8 cellular contexts compared by ENCODE assay signal in the genomic region with DNA sequence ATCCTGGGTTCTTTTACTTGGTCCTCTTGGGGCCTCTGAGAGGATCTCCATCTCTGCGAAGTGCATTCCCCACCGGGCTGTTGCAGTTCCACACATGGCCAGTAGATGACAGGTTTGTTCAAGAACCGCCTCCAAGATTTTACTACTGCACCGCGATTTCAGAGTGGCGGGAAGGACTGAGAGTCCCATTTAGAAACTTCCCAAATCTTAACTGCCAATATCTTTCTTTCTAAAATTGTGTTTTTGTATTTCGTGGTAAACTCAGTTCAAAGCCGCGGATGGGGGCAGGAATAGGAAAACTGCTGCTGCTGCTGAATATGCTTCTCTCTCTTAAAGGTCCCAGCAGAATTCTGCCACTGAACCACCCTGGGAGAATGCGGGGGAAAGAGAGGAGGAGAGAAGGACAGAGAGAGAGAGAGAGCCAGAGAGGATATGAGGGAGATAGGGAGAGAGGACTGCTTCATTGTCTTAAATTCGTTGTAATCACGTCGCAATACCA. TPM values are rescaled to one million over a fixed set of nuclear protein-coding genes. Genes with fewer than 3 reads are reported as not detected.
DNase-seq lines count a peak whose midpoint lies in the region; ATAC-seq and TF ChIP-seq lines count a peak whose summit lies in the region.

No MANE protein-coding gene starts in this region.

- no peak overlapping the region for H3K27ac ChIP-seq in Panc1 (ENCODE audit: low read length)
- H3K27ac ChIP-seq in neural progenitor cell, result no peak overlapping the region

- peak; percentile 25 for DNase-seq in COR-L47 (lab: John Stamatoyannopoulos, UW)
- peak in 63 of 76 experiments; percentile 6 to 73 (median 42) for DNase-seq in HUDEP-2 (lab: John Stamatoyannopoulos, UW; ENCODE audit: unreplicated experiment in 76 of 76)
- peak; percentile 64 for DNase-seq in Panc1 (ENCODE audit: low read depth, low spot score)
- peak; percentile 77 to 78 for DNase-seq in activated T-cell treated with anti-CD3 and anti-CD28 coated beads, Interleukin-2, amount 50 U/mL, for 72 hours
- DNase-seq in fibroblast of pulmonary artery (ENCODE audit: low read depth), result peak; percentile 81
- peak; percentile 86 for DNase-seq in neural progenitor cell (ENCODE audit: low spot score)
- peak; percentile 45 for DNase-seq in stromal cell of bone marrow (ENCODE audit: low read depth)

- no peaks in the 10 kb centered on the region for H3F3A ChIP-seq in neural progenitor cell (ENCODE audit: low read depth)

- no peak overlapping the region for H3K9ac ChIP-seq in neural progenitor cell

- in situ Hi-C loops in Panc1 (cut with HindIII; ENCODE audit: low pct_unique_long_range_greater_than_20kb, low sequenced_read_pairs), result no loop called here

- intact Hi-C loops in Panc1 (cut with micrococcal nuclease; ENCODE audit: unreplicated experiment), result loop anchor here (5.0 to 10.0 kb wide), 2 partner anchors 382 to 449 kb away; no protein-coding TSS in a partner anchor

- H3K79me2 ChIP-seq in neural progenitor cell (ENCODE audit: low read depth), result no peaks in the 10 kb centered on the region

- H3K4me3 Mint-ChIP-seq in activated T-cell treated with anti-CD3 and anti-CD28 coated beads, Interleukin-2, amount 50 U/mL, for 72 hours, result peak overlapping the region; percentile 45 to 53
- H3K4me3 Mint-ChIP-seq in neural progenitor cell, result peak overlapping the region; percentile 20

- H3K4me1 ChIP-seq in Panc1 (ENCODE audit: control insufficient read depth, insufficient read depth, low read length) (peaks cover 3% of the 10 kb centered on the region; the same call in 1 of the 2 replicates), neural progenitor cell (no peaks in the 10 kb centered on the region)

- H3K4me3 ChIP-seq in Panc1 (ENCODE audit: low read depth in 2 of 2, low read length in 2 of 2) (peak overlapping the region; percentile 18 to 37), fibroblast of pulmonary artery (replicated peaks; ENCODE audit: low read depth, low read length) (peak overlapping the region; percentile 24), neural progenitor cell (no peak overlapping the region)

- POLR2A ChIA-PET in Panc1 (lab: Charles Lee), result no interaction called here

- H3K36me3 ChIP-seq in Panc1 (ENCODE audit: control insufficient read depth, insufficient read depth, low read length) (no peaks in the 10 kb centered on the region), neural progenitor cell (no peaks in the 10 kb centered on the region)

- CTCF ChIA-PET in Panc1 (lab: Charles Lee), result no interaction called here

- no TSS peak for BruUV-seq in Panc1 (replicated peaks; lab: Mats Ljungman, UMichigan)

- no peaks in the 10 kb centered on the region for H3K9me3 Mint-ChIP-seq in activated T-cell treated with anti-CD3 and anti-CD28 coated beads, Interleukin-2, amount 50 U/mL, for 72 hours
- no peaks in the 10 kb centered on the region for H3K9me3 Mint-ChIP-seq in neural progenitor cell

- no peaks in the 10 kb centered on the region for H3K9me3 ChIP-seq in Panc1 (ENCODE audit: control insufficient read depth, insufficient read depth, low read depth, low read length)
- no peaks in the 10 kb centered on the region for H3K9me3 ChIP-seq in neural progenitor cell (ENCODE audit: low read depth)

- peak overlapping the region; percentile 17 for H3K4me2 ChIP-seq in neural progenitor cell

- H3K27me3 Mint-ChIP-seq in activated T-cell treated with anti-CD3 and anti-CD28 coated beads, Interleukin-2, amount 50 U/mL, for 72 hours (ENCODE audit: low read depth), result peaks cover 75% of the 10 kb centered on the region
- peaks cover 10% of the 10 kb centered on the region for H3K27me3 Mint-ChIP-seq in neural progenitor cell (ENCODE audit: insufficient read depth, low read depth)

- peaks cover 13% of the 10 kb centered on the region for H3K4me1 Mint-ChIP-seq in activated T-cell treated with anti-CD3 and anti-CD28 coated beads, Interleukin-2, amount 50 U/mL, for 72 hours (ENCODE audit: low read depth)
- H3K4me1 Mint-ChIP-seq in neural progenitor cell, result peaks cover 6% of the 10 kb centered on the region

- ATAC-seq in Panc1, result peak; percentile 85
- ATAC-seq in activated T-cell treated with anti-CD3 and anti-CD28 coated beads, Interleukin-2, amount 50 U/mL, for 72 hours (replicated peaks in 1 of 2), result peak; percentile 55 to 60
- no peak for ATAC-seq in GM21381 (IDR thresholded peaks at IDR 0.05; ENCODE audit: unreplicated experiment)

- no peaks in the 10 kb centered on the region for H3K36me3 Mint-ChIP-seq in activated T-cell treated with anti-CD3 and anti-CD28 coated beads, Interleukin-2, amount 50 U/mL, for 72 hours (ENCODE audit: insufficient read depth in 2 of 2)
- H3K36me3 Mint-ChIP-seq in neural progenitor cell, result no peaks in the 10 kb centered on the region

- no peaks in the 10 kb centered on the region for H4K20me1 ChIP-seq in neural progenitor cell (ENCODE audit: low read depth)

- TF ChIP-seq CTCF in Panc1 (IDR thresholded peaks at IDR 0.05) (peak; percentile 98), fibroblast of pulmonary artery (IDR thresholded peaks at IDR 0.05; ENCODE audit: low read length, missing control alignments) (peak; percentile 96), neural progenitor cell (IDR thresholded peaks at IDR 0.05) (peak; percentile 96)

- H3K27ac Mint-ChIP-seq in activated T-cell treated with anti-CD3 and anti-CD28 coated beads, Interleukin-2, amount 50 U/mL, for 72 hours, result no peak overlapping the region
- H3K27ac Mint-ChIP-seq in neural progenitor cell, result no peak overlapping the region

- H3K27me3 ChIP-seq in Panc1 (ENCODE audit: control insufficient read depth, insufficient read depth, low read length) (peaks cover 42% of the 10 kb centered on the region), neural progenitor cell (peaks cover 31% of the 10 kb centered on the region)

- H2AFZ ChIP-seq in neural progenitor cell (replicated peaks), result peak overlapping the region; percentile 52

RNA-seq across cellular contexts. Expression of gene BTNL2, which starts 8.6 kb away (rescaled TPM):
- total RNA-seq in Panc1 (2021; ENCODE audit: unreplicated experiment), result not detected
- polyA plus RNA-seq in Panc1 (2012; ENCODE audit: insufficient read length), result not detected
- not detected for total RNA-seq in activated T-cell treated with anti-CD3 and anti-CD28 coated beads, Interleukin-2, amount 50 U/mL, for 72 hours
- not detected in 2 replicates for total RNA-seq in neural progenitor cell (ENCODE audit: low replicate concordance)

RNA-seq across cellular contexts. Expression of gene HLA-DRA, which starts 24.1 kb away (rescaled TPM):
- total RNA-seq in Panc1 (2021; ENCODE audit: unreplicated experiment), result 1.7 TPM
- polyA plus RNA-seq in Panc1 (2012; ENCODE audit: insufficient read length), result not detected
- total RNA-seq in activated T-cell treated with anti-CD3 and anti-CD28 coated beads, Interleukin-2, amount 50 U/mL, for 72 hours, result 10 to 100 TPM in 1 of 2 donors, 1 to 10 TPM in 1; 9.2 to 18.8 TPM
- 1.8 and 2.3 TPM in 2 replicates for total RNA-seq in neural progenitor cell (ENCODE audit: low replicate concordance)

RNA-seq across cellular contexts. Expression of gene TSBP1, which starts 43.9 kb away (rescaled TPM):
- not detected for total RNA-seq in Panc1 (2021; ENCODE audit: unreplicated experiment)
- polyA plus RNA-seq in Panc1 (2012; ENCODE audit: insufficient read length), result not detected
- total RNA-seq in activated T-cell treated with anti-CD3 and anti-CD28 coated beads, Interleukin-2, amount 50 U/mL, for 72 hours, result not detected
- total RNA-seq in neural progenitor cell (ENCODE audit: low replicate concordance), result not detected in 2 replicates

Comparison
In these comparisons a context has a peak if more than half of its experiments do, and no peak if none do; other contexts are left out.
1. DNase-seq: peak in every context shown above with its lines; median percentile 86 in neural progenitor cell; 81 in fibroblast of pulmonary artery; 78 in activated T-cell treated with anti-CD3 and anti-CD28 coated beads, Interleukin-2, amount 50 U/mL, for 72 hours; 64 in Panc1; 45 in stromal cell of bone marrow; 42 in HUDEP-2; 25 in COR-L47.